8 cellular contexts compared by ENCODE assay signal in the genomic region with DNA sequence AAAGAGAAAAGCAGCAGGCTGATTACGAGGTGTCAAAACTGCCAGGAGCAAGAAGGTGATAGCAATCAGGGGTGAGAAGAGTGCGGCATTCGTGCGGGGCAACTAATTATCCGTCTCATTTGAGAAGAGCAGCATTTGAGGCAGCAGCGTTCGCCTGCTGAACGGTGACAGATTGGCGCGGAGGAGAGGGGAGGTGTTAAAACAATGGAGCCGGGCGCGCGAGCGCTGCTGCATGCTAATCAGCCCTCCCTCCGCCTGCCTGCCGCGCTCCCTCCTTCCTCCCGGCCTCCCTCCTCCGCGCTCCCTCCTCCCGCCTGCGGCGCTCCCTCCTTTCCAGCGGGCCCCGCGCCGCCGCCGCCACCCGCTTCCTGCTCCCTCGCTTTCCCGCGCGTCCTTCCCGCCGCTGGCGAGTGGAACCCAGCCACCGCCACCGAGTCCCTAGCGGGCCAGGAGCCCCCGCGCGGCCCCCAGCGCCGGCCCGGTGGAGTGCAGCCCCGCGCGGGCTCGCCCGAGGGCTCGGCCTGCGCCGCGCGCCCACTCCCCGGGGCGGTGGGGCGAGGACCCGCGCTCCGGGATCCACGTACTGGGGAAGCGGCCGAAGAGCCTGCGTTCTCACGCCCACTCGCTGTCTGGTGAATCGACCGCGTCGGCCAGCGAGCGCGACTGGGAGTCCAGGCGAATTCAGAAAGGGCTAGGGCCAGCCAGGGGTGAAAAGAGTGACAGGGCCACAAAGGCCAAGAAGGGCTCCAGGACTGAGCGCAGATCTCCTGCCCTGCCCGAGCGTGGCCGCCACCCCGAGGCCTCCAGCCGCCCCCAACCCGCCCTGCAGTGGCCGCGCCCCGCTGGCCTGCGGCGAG.
A peak's percentile ranks its signal among the peaks of the same experiment; 100 is the strongest.
DNase-seq lines count a peak whose midpoint lies in the region; ATAC-seq and TF ChIP-seq lines count a peak whose summit lies in the region.

No MANE protein-coding gene starts in this region.

- TF ChIP-seq CTCF in GM12875 (IDR thresholded peaks at IDR 0.05; ENCODE audit: borderline replicate concordance, insufficient read depth, low read depth, low read length): no peak

- peak overlapping the region; percentile 61 for H3K4me3 ChIP-seq in GM12875 (ENCODE audit: low read depth, low read length)

- TF ChIP-seq POLR2A in erythroblast (IDR thresholded peaks at IDR 0.05; ENCODE audit: low read length): no peak

- no peaks in the 10 kb centered on the region for H3K9me3 Mint-ChIP-seq in activated T-cell treated with anti-CD3 and anti-CD28 coated beads, Interleukin-2, amount 50 U/mL, for 4 hours
- H3K9me3 Mint-ChIP-seq in stimulated activated naive B cell treated with anti-CD40 and anti-IgM and Interleukin-4, amounts not matched to agents 10 μg/mL and 1 μg/mL and 100 μg/mL, for 72 hours: no peaks in the 10 kb centered on the region

- H3K27me3 Mint-ChIP-seq in activated T-cell treated with anti-CD3 and anti-CD28 coated beads, Interleukin-2, amount 50 U/mL, for 4 hours (ENCODE audit: low read depth): no peaks in the 10 kb centered on the region
- no peaks in the 10 kb centered on the region for H3K27me3 Mint-ChIP-seq in stimulated activated naive B cell treated with anti-CD40 and anti-IgM and Interleukin-4, amounts not matched to agents 10 μg/mL and 1 μg/mL and 100 μg/mL, for 72 hours

- peak; percentile 50 for ATAC-seq in HG02642 (IDR thresholded peaks at IDR 0.05; ENCODE audit: poor library complexity, unreplicated experiment)
- ATAC-seq in activated T-cell treated with anti-CD3 and anti-CD28 coated beads, Interleukin-2, amount 50 U/mL, for 4 hours: peak; percentile 69 to 73
- peak; percentile 68 to 75 for ATAC-seq in stimulated activated naive B cell treated with anti-CD40 and anti-IgM and Interleukin-4, amounts not matched to agents 10 μg/mL and 1 μg/mL and 100 μg/mL, for 72 hours (replicated peaks)
- ATAC-seq in GM21515 (IDR thresholded peaks at IDR 0.05; ENCODE audit: unreplicated experiment): no peak

- H3K4me1 Mint-ChIP-seq in activated T-cell treated with anti-CD3 and anti-CD28 coated beads, Interleukin-2, amount 50 U/mL, for 4 hours (ENCODE audit: low read depth): peaks cover 50% of the 10 kb centered on the region
- H3K4me1 Mint-ChIP-seq in stimulated activated naive B cell treated with anti-CD40 and anti-IgM and Interleukin-4, amounts not matched to agents 10 μg/mL and 1 μg/mL and 100 μg/mL, for 72 hours: peaks cover 16 to 31% of the 10 kb centered on the region in 2 donors

- DNase-seq in NCI-H226: peak; percentile 18
- peak; percentile 59 for DNase-seq in activated T-cell treated with anti-CD3 and anti-CD28 coated beads, Interleukin-2, amount 50 U/mL, for 4 hours
- DNase-seq in erythroblast (lab: John Stamatoyannopoulos, UW): peak; percentile 73 to 77
- DNase-seq in midbrain (lab: John Stamatoyannopoulos, UW): peak; percentile 85
- peak; percentile 44 for DNase-seq in stimulated activated naive B cell treated with anti-CD40 and anti-IgM and Interleukin-4, amounts not matched to agents 10 μg/mL and 1 μg/mL and 100 μg/mL, for 72 hours

- H3K36me3 Mint-ChIP-seq in activated T-cell treated with anti-CD3 and anti-CD28 coated beads, Interleukin-2, amount 50 U/mL, for 4 hours (ENCODE audit: insufficient read depth): peaks cover 7% of the 10 kb centered on the region
- peaks cover 12 to 15% of the 10 kb centered on the region in 2 donors for H3K36me3 Mint-ChIP-seq in stimulated activated naive B cell treated with anti-CD40 and anti-IgM and Interleukin-4, amounts not matched to agents 10 μg/mL and 1 μg/mL and 100 μg/mL, for 72 hours

- peak overlapping the region; percentile 86 for H3K4me3 Mint-ChIP-seq in activated T-cell treated with anti-CD3 and anti-CD28 coated beads, Interleukin-2, amount 50 U/mL, for 4 hours
- peak overlapping the region; percentile 86 to 87 for H3K4me3 Mint-ChIP-seq in stimulated activated naive B cell treated with anti-CD40 and anti-IgM and Interleukin-4, amounts not matched to agents 10 μg/mL and 1 μg/mL and 100 μg/mL, for 72 hours

- peak overlapping the region; percentile 86 for H3K27ac Mint-ChIP-seq in stimulated activated naive B cell treated with anti-CD40 and anti-IgM and Interleukin-4, amounts not matched to agents 10 μg/mL and 1 μg/mL and 100 μg/mL, for 72 hours

Comparison
In these comparisons a context has a peak if more than half of its experiments do, and no peak if none do; other contexts are left out.
1. DNase-seq: peak in every context shown above with its lines; median percentile 85 in midbrain; 75 in erythroblast; 59 in activated T-cell treated with anti-CD3 and anti-CD28 coated beads, Interleukin-2, amount 50 U/mL, for 4 hours; 44 in stimulated activated naive B cell treated with anti-CD40 and anti-IgM and Interleukin-4, amounts not matched to agents 10 μg/mL and 1 μg/mL and 100 μg/mL, for 72 hours; 18 in NCI-H226.